Comparison of ENCODE assay signal across 3 cellular contexts in genomic region chr3:12764171-12764776, GRCh38.
TF ChIP-seq lines count a peak whose summit lies in the region.

No MANE protein-coding gene starts in this region.

TF ChIP-seq in A549, 52 proteins besides CTCF, POLR2A, EP300 and RAD21:
- no peak for TF ChIP-seq PBX3 (IDR thresholded peaks at IDR 0.05)
- no peak for TF ChIP-seq NR3C1 (IDR thresholded peaks at IDR 0.05)
- peak; percentile 60; the same call in 1 of the 2 replicates for TF ChIP-seq ESRRA (IDR thresholded peaks at IDR 0.05; ENCODE audit: borderline replicate concordance, low read length)
- no peak for TF ChIP-seq RNF2 (IDR thresholded peaks at IDR 0.05; ENCODE audit: borderline replicate concordance, low read depth)
- TF ChIP-seq ZSCAN20 (CRISPR knock-in tag; IDR thresholded peaks at IDR 0.05) = no peak

TF ChIP-seq in IMR-90, 13 proteins besides CTCF, POLR2A, EP300 and RAD21:
- TF ChIP-seq RFX5 (IDR thresholded peaks at IDR 0.05; ENCODE audit: low read depth, low read length) = no peak
- TF ChIP-seq MAFK (IDR thresholded peaks at IDR 0.05; ENCODE audit: low read depth, low read length) = no peak
- TF ChIP-seq MAZ (IDR thresholded peaks at IDR 0.05; ENCODE audit: borderline replicate concordance, low read depth, low read length) = no peak
- no peak for TF ChIP-seq USF2 (IDR thresholded peaks at IDR 0.05; ENCODE audit: low read depth, low read length)
- no peak for TF ChIP-seq NFE2L2 (IDR thresholded peaks at IDR 0.05; ENCODE audit: low read depth, low read length)
- TF ChIP-seq RCOR1 (IDR thresholded peaks at IDR 0.05; ENCODE audit: insufficient replicate concordance, low read length) = no peak
- TF ChIP-seq CEBPB (IDR thresholded peaks at IDR 0.05; ENCODE audit: low read depth, low read length) = no peak

TF ChIP-seq in K562, 482 proteins besides CTCF, POLR2A, EP300 and RAD21:
- TF ChIP-seq NCOA2 (IDR thresholded peaks at IDR 0.05; ENCODE audit: partially characterized antibody in 2 of 2) (no peak), HNRNPH1 (optimal IDR thresholded peaks at IDR 0.05; ENCODE audit: low read depth, low read length) (no peak), ZNF212 (CRISPR knock-in tag; IDR thresholded peaks at IDR 0.05) (no peak), GATAD2A (IDR thresholded peaks at IDR 0.05) (no peak), BHLHE40 (IDR thresholded peaks at IDR 0.05; ENCODE audit: low read length) (0 out of 2 replicates have a peak, but pooled peaks have one; percentile 50), HDGF (IDR thresholded peaks at IDR 0.05) (no peak), HDAC8 (tag; IDR thresholded peaks at IDR 0.05) (no peak), ZNF785 (CRISPR knock-in tag; IDR thresholded peaks at IDR 0.05) (no peak), FOXM1 (IDR thresholded peaks at IDR 0.05; ENCODE audit: low read depth) (no peak), FOXM1 (CRISPR knock-in tag; IDR thresholded peaks at IDR 0.05; ENCODE audit: low read depth) (no peak), OTX1 (CRISPR knock-in tag; IDR thresholded peaks at IDR 0.05) (no peak), MTF1 (CRISPR knock-in tag; IDR thresholded peaks at IDR 0.05; ENCODE audit: borderline replicate concordance) (no peak), ZNF134 (CRISPR knock-in tag; conservative IDR thresholded peaks at IDR 0.05) (no peak), TRIM25 (IDR thresholded peaks at IDR 0.05; ENCODE audit: borderline replicate concordance) (no peak), ESRRA (IDR thresholded peaks at IDR 0.05; ENCODE audit: borderline replicate concordance, low read depth) (peak; percentile 98), RCOR1 (IDR thresholded peaks at IDR 0.05; ENCODE audit: borderline replicate concordance in 1 of 2, low read depth in 2 of 2, low read length in 2 of 2) (peak in 1 of 2 experiments; percentile 4; a peak in 1 of 4 replicates), NR2F6 (CRISPR knock-in tag; IDR thresholded peaks at IDR 0.05) (no peak), MBD1 (CRISPR knock-in tag; IDR thresholded peaks at IDR 0.05) (no peak), CHD4 (IDR thresholded peaks at IDR 0.05; ENCODE audit: insufficient read depth, insufficient replicate concordance, low read depth, low read length, poor library complexity, severe bottlenecking) (peak; percentile 73), FIP1L1 (IDR thresholded peaks at IDR 0.05; ENCODE audit: low read depth, low read length, poor library complexity, severe bottlenecking) (no peak), BCOR (IDR thresholded peaks at IDR 0.05) (peak; percentile 71), USF1 (CRISPR knock-in tag; IDR thresholded peaks at IDR 0.05) (peak; percentile 50), BDP1 (IDR thresholded peaks at IDR 0.05; ENCODE audit: insufficient read depth, insufficient read length) (no peak), DNMT1 (IDR thresholded peaks at IDR 0.05) (no peak), LARP7 (IDR thresholded peaks at IDR 0.05) (no peak), SMAD1 (IDR thresholded peaks at IDR 0.05; ENCODE audit: low read depth, low read length, partially characterized antibody) (no peak), HDAC2 (IDR thresholded peaks at IDR 0.05) (0 out of 2 replicates have a peak, but pooled peaks have one; percentile 30), BRD4 (IDR thresholded peaks at IDR 0.05) (no peak), ZBTB7A (IDR thresholded peaks at IDR 0.05; ENCODE audit: borderline replicate concordance, control insufficient read depth, low read depth, low read length) (no peak), BRF2 (IDR thresholded peaks at IDR 0.05; ENCODE audit: borderline replicate concordance, insufficient read depth, insufficient read length) (no peak), RBM34 (IDR thresholded peaks at IDR 0.05; ENCODE audit: borderline replicate concordance, insufficient read depth, low read length) (no peak), ZNF143 (CRISPR knock-in tag; IDR thresholded peaks at IDR 0.05) (no peak), RBM25 (IDR thresholded peaks at IDR 0.05; ENCODE audit: low read depth, low read length, severe bottlenecking) (peak; percentile 89), HMGN3 (IDR thresholded peaks at IDR 0.05; ENCODE audit: borderline replicate concordance, extremely low read depth, insufficient read length, low read depth, low read length) (no peak), ZBTB9 (CRISPR knock-in tag; IDR thresholded peaks at IDR 0.05) (no peak), ZBTB49 (CRISPR knock-in tag; IDR thresholded peaks at IDR 0.05; ENCODE audit: borderline replicate concordance) (no peak), ARID3A (IDR thresholded peaks at IDR 0.05; ENCODE audit: borderline replicate concordance, low read depth, low read length) (no peak), TFE3 (CRISPR knock-in tag; IDR thresholded peaks at IDR 0.05) (no peak), KDM1A (IDR thresholded peaks at IDR 0.05) (peak; percentile 12 to 72; a peak in 3 of 4 replicates), ZNF41 (CRISPR knock-in tag; conservative IDR thresholded peaks at IDR 0.05) (no peak), IRF9 (tag; IDR thresholded peaks at IDR 0.05) (no peak), ZNF444 (CRISPR knock-in tag; IDR thresholded peaks at IDR 0.05) (no peak), ARID1B (IDR thresholded peaks at IDR 0.05) (no peak)
